In genomic region chr22:23079814-23080521, GRCh38 we compare ENCODE assay signal across 25 cellular contexts. TPM values are rescaled to one million over a fixed set of nuclear protein-coding genes. Genes with fewer than 3 reads are reported as not detected.
A peak's percentile ranks its signal among the peaks of the same experiment; 100 is the strongest.
DNase-seq lines count a peak whose midpoint lies in the region; ATAC-seq, FAIRE-seq and TF ChIP-seq lines count a peak whose summit lies in the region.
"Had no signal": no experiment of that assay in that cellular context is flagged by ENCODE, and none has a peak within 500 bp of the region (broad histone marks: within the 10 kb centered on the region; RNA-seq: fewer than 3 reads in every experiment).

No MANE protein-coding gene starts in this region.

- H3K27ac Mint-ChIP-seq in CD14-positive monocyte: no peak overlapping the region
- H3K27ac Mint-ChIP-seq: activated CD4-positive, alpha-beta memory T cell treated with anti-CD3 and anti-CD28 coated beads, Interleukin-2, amount 10 ng/mL, durations not matched to agents 7 days and 5 days; activated T-helper 17 cell treated with anti-CD3 and anti-CD28 coated beads, Interleukin-2, amount 50 U/mL, for 72 hours had no signal

- H3K9me3 ChIP-seq in A549 (no peaks in the 10 kb centered on the region), Peyer's patch (no peaks in the 10 kb centered on the region)
- H3K9me3 ChIP-seq: BE2C, neutrophil, tibial artery had no signal

- CTCF ChIA-PET in A549 (lab: Yijun Ruan, JAX): no interaction called here

- H3K27ac ChIP-seq in A549: no peak overlapping the region
- peak overlapping the region; percentile 23 to 93 (median 81) for H3K27ac ChIP-seq in dorsolateral prefrontal cortex
- H3K27ac ChIP-seq in Peyer's patch: no peak overlapping the region
- H3K27ac ChIP-seq: KMS-11, neutrophil, tibial artery had no signal

- no peaks in the 10 kb centered on the region for H3K9me3 Mint-ChIP-seq in CD14-positive monocyte
- H3K9me3 Mint-ChIP-seq: activated CD4-positive, alpha-beta memory T cell treated with anti-CD3 and anti-CD28 coated beads, Interleukin-2, amount 10 ng/mL, durations not matched to agents 7 days and 5 days; activated naive CD4-positive, alpha-beta T cell treated with anti-CD3 and anti-CD28 coated beads, Interleukin-2, amount 50 U/mL, for 72 hours; activated T-helper 17 cell treated with anti-CD3 and anti-CD28 coated beads, Interleukin-2, amount 50 U/mL, for 72 hours; stimulated activated naive CD8-positive, alpha-beta T cell treated with anti-CD3 and anti-CD28 coated beads, Interleukin-15, Interleukin-2, amounts not matched to agents 100 ng/mL and 50 ng/mL, for 24 hours had no signal

- intact Hi-C loops in dorsolateral prefrontal cortex (cut with DNase I): loop anchor here in 1 of 2 donors (2.0 kb wide), 1 partner anchor 19 kb away; no protein-coding TSS in a partner anchor
- intact Hi-C loops in CD14-positive monocyte (cut with micrococcal nuclease): no loop called here

- no peak overlapping the region for H3K4me2 ChIP-seq in A549
- H3K4me2 ChIP-seq: KMS-11 had no signal

- TF ChIP-seq CTCF in A549 (IDR thresholded peaks at IDR 0.05) (no peak), LNCaP clone FGC (IDR thresholded peaks at IDR 0.05; ENCODE audit: control insufficient read depth, extremely low read depth, insufficient read depth) (no peak), dorsolateral prefrontal cortex (IDR thresholded peaks at IDR 0.05 in 54 of 56, conservative IDR thresholded peaks at IDR 0.05 in 2 of 56; ENCODE audit: low read depth in 1 of 56, partially characterized antibody in 56 of 56) (no peak), Peyer's patch (IDR thresholded peaks at IDR 0.05) (no peak), CD14-positive monocyte (IDR thresholded peaks at IDR 0.05) (no peak)

- ATAC-seq in A549 (no peak), esophagus mucosa (no peak)
- ATAC-seq: left cardiac atrium had no signal

- WGBS in A549 (ENCODE audit: missing lambda C conversion rate): 84% methylated on average over 9 of the region's 9 CpGs

- TF ChIP-seq POLR2A in A549 (IDR thresholded peaks at IDR 0.05; ENCODE audit: low read length) (no peak), Peyer's patch (IDR thresholded peaks at IDR 0.05) (no peak)

- TF ChIP-seq EP300 in A549 (IDR thresholded peaks at IDR 0.05): no peak

- TF ChIP-seq RAD21 in A549 (conservative IDR thresholded peaks at IDR 0.05 in 1 of 2, IDR thresholded peaks at IDR 0.05 in 1 of 2): no peak

- DNase-seq in A549 (ENCODE audit: low read depth in 1 of 2, low spot score in 1 of 2) (no peak), LNCaP clone FGC (ENCODE audit: low read depth) (peak; percentile 47), dorsolateral prefrontal cortex (peak in 1 of 10 donors; percentile 77), pons (ENCODE audit: low spot score) (peak; percentile 44), Peyer's patch (no peak), CD14-positive monocyte (ENCODE audit: low spot score) (no peak)
- no peak for DNase-seq in activated CD4-positive, CD25-positive, alpha-beta regulatory T cell treated with anti-CD3 and anti-CD28 coated beads, Interleukin-2, amount 50 U/mL, for 72 hours
- DNase-seq: activated CD4-positive, alpha-beta memory T cell treated with anti-CD3 and anti-CD28 coated beads, Interleukin-2, amount 10 ng/mL, durations not matched to agents 7 days and 5 days; activated CD4-positive, CD25-positive, alpha-beta regulatory T cell; activated CD8-positive, alpha-beta memory T cell treated with anti-CD3 and anti-CD28 coated beads, Interleukin-2, amount 50 U/mL, for 48 hours; BE2C; dermis blood vessel endothelial cell; left cardiac atrium; NCI-H187; NCI-H2171; NCI-H524 treated with DMSO at 0.1 percent for 48 hours; tibial artery had no signal

- H3K36me3 Mint-ChIP-seq in CD14-positive monocyte: no peaks in the 10 kb centered on the region
- H3K36me3 Mint-ChIP-seq: activated naive CD4-positive, alpha-beta T cell treated with anti-CD3 and anti-CD28 coated beads, Interleukin-2, amount 50 U/mL, for 72 hours had no signal

- no peaks in the 10 kb centered on the region for H3K4me1 Mint-ChIP-seq in CD14-positive monocyte

- H3K4me3 ChIP-seq in A549 (no peak overlapping the region), LNCaP clone FGC (ENCODE audit: low read depth, low read length) (no peak overlapping the region), dorsolateral prefrontal cortex (no peak overlapping the region), Peyer's patch (no peak overlapping the region)
- H3K4me3 ChIP-seq: tibial artery had no signal

- H3K4me1 ChIP-seq in A549 (no peaks in the 10 kb centered on the region), Peyer's patch (no peaks in the 10 kb centered on the region)
- H3K4me1 ChIP-seq: tibial artery had no signal

- no peak overlapping the region for H3K4me3 Mint-ChIP-seq in CD14-positive monocyte
- H3K4me3 Mint-ChIP-seq: activated CD4-positive, alpha-beta memory T cell treated with anti-CD3 and anti-CD28 coated beads, Interleukin-2, amount 10 ng/mL, durations not matched to agents 7 days and 5 days; activated T-helper 17 cell treated with anti-CD3 and anti-CD28 coated beads, Interleukin-2, amount 50 U/mL, for 72 hours; stimulated activated naive CD8-positive, alpha-beta T cell treated with anti-CD3 and anti-CD28 coated beads, Interleukin-15, Interleukin-2, amounts not matched to agents 100 ng/mL and 50 ng/mL, for 24 hours had no signal

- no peak for FAIRE-seq in A549 (lab: Jason Lieb, UNC)
- FAIRE-seq: endometrium, frontal cortex had no signal

- peaks cover 0 to 7% (median 3%) of the 10 kb centered on the region in 3 donors for H3K27me3 Mint-ChIP-seq in CD14-positive monocyte (ENCODE audit: low read depth in 3 of 3)
- H3K27me3 Mint-ChIP-seq: activated CD4-positive, alpha-beta memory T cell treated with anti-CD3 and anti-CD28 coated beads, Interleukin-2, amount 10 ng/mL, durations not matched to agents 7 days and 5 days; activated T-helper 17 cell treated with anti-CD3 and anti-CD28 coated beads, Interleukin-2, amount 50 U/mL, for 72 hours; stimulated activated naive CD8-positive, alpha-beta T cell treated with anti-CD3 and anti-CD28 coated beads, Interleukin-15, Interleukin-2, amounts not matched to agents 100 ng/mL and 50 ng/mL, for 24 hours had no signal

- H3K36me3 ChIP-seq in Peyer's patch: no peaks in the 10 kb centered on the region
- H3K36me3 ChIP-seq: BE2C, neutrophil, tibial artery had no signal

- H3K27me3 ChIP-seq in dorsolateral prefrontal cortex (no peaks in the 10 kb centered on the region), Peyer's patch (no peaks in the 10 kb centered on the region)
- H3K27me3 ChIP-seq: BE2C, neutrophil, tibial artery had no signal

- POLR2A ChIA-PET in A549 (lab: Yijun Ruan, JAX): no interaction called here

TF ChIP-seq in A549, 52 proteins besides CTCF, POLR2A, EP300 and RAD21:
- TF ChIP-seq MAFK (IDR thresholded peaks at IDR 0.05; ENCODE audit: partially characterized antibody) (peak; percentile 34), CHD2 (IDR thresholded peaks at IDR 0.05; ENCODE audit: low read length, partially characterized antibody) (no peak), JUN (IDR thresholded peaks at IDR 0.05) (no peak)

RNA-seq across cellular contexts. Expression of gene GNAZ, which starts 9.6 kb away (rescaled TPM):
- polyA plus RNA-seq in A549 (2011; rRNA removed) (1.9 and 2.0 TPM in 2 replicates), A549 (2017; fragmentation: RNase III; extraction: RNeasy Plus Mini Kit Qiagen cat#74134 plus additional on column Dnase treatment) (1.9 to 2.5 TPM (median 2.1 TPM) in 3 replicates), CD14-positive monocyte (under 1 TPM in 1 of 2 donors, not detected in 1; 0.04 TPM)
- 2.9 and 3.6 TPM in 2 replicates for polyA plus RNA-seq in A549 (2012; cell fraction: cytosol; rRNA removed)
- polyA plus RNA-seq in A549 (2012; cell fraction: nucleus; rRNA removed): 4.2 and 4.5 TPM in 2 replicates
- polyA minus RNA-seq in A549 (2011; rRNA and poly(A)+ RNA removed): 2.9 and 3.5 TPM in 2 replicates
- total RNA-seq in dorsolateral prefrontal cortex (100 to 1,000 TPM in 10 of 120 experiments, 10 to 100 TPM in 110; 66.2 to 113 (median 85.3) TPM), esophagus mucosa (0.76 TPM), Peyer's patch (1 to 10 TPM in 2 of 4 donors, under 1 TPM in 2; 0.35 to 3.5 (median 1.9) TPM)

Comparison
In these comparisons a context has a peak if more than half of its experiments do, and no peak if none do; other contexts are left out.
1. DNase-seq: peak in LNCaP clone FGC (single experiment) and pons (single experiment); none in A549 (0 of 2), Peyer's patch (0 of 3), CD14-positive monocyte (single experiment) and activated CD4-positive, CD25-positive, alpha-beta regulatory T cell treated with anti-CD3 and anti-CD28 coated beads, Interleukin-2, amount 50 U/mL, for 72 hours (single experiment).
2. H3K27ac ChIP-seq: peak in dorsolateral prefrontal cortex (59 of 59); none in A549 (0 of 2) and Peyer's patch (0 of 4).
3. RNA of gene GNAZ, which starts 9.6 kb away (total RNA-seq): 66.2 to 113 TPM in dorsolateral prefrontal cortex; 0.35 to 3.5 TPM in Peyer's patch and 0.76 TPM in esophagus mucosa (single experiment); every median in the first group is over 10 times any median in the second.